In genomic region chr6:5143625-5144311, GRCh38 we compare ENCODE assay signal across 1 cellular context.
A peak's percentile ranks its signal among the peaks of the same experiment; 100 is the strongest.
TF ChIP-seq lines count a peak whose summit lies in the region.

No MANE protein-coding gene starts in this region.

TF ChIP-seq in K562, 482 proteins besides CTCF, POLR2A, EP300 and RAD21 (continued from another document and continues in another):
- no peak for TF ChIP-seq MGA (IDR thresholded peaks at IDR 0.05)
- no peak for TF ChIP-seq RFX5 (IDR thresholded peaks at IDR 0.05; ENCODE audit: low read depth, low read length)
- TF ChIP-seq ZNF57 (CRISPR knock-in tag; IDR thresholded peaks at IDR 0.05) = no peak
- no peak for TF ChIP-seq NRF1 (conservative IDR thresholded peaks at IDR 0.05 in 1 of 2, IDR thresholded peaks at IDR 0.05 in 1 of 2)
- TF ChIP-seq ARID2 (IDR thresholded peaks at IDR 0.05) = 0 out of 2 replicates have a peak, but pooled peaks have one; percentile 19
- TF ChIP-seq PKNOX1 (IDR thresholded peaks at IDR 0.05) = peak; percentile 8; the same call in 1 of the 2 replicates
- no peak for TF ChIP-seq ATF6 (CRISPR knock-in tag; IDR thresholded peaks at IDR 0.05)
- no peak for TF ChIP-seq L3MBTL2 (IDR thresholded peaks at IDR 0.05)
- no peak for TF ChIP-seq RFX1 (IDR thresholded peaks at IDR 0.05)
- no peak for TF ChIP-seq ETS1 (conservative IDR thresholded peaks at IDR 0.05; ENCODE audit: control insufficient read depth, low read depth, low read length)
- TF ChIP-seq PRPF4 (IDR thresholded peaks at IDR 0.05; ENCODE audit: insufficient read depth, low read depth, low read length, poor library complexity, severe bottlenecking) = no peak
- no peak for TF ChIP-seq CCAR2 (IDR thresholded peaks at IDR 0.05; ENCODE audit: low read depth, low read length)
- no peak for TF ChIP-seq RBFOX2 (IDR thresholded peaks at IDR 0.05; ENCODE audit: low read depth, low read length)
- TF ChIP-seq XRCC4 (IDR thresholded peaks at IDR 0.05; ENCODE audit: extremely low read depth, insufficient read depth, insufficient read length) = no peak
- TF ChIP-seq CLOCK (CRISPR knock-in tag; IDR thresholded peaks at IDR 0.05; ENCODE audit: borderline replicate concordance) = no peak
- no peak for TF ChIP-seq BHLHE40 (IDR thresholded peaks at IDR 0.05; ENCODE audit: low read length)
- no peak for TF ChIP-seq TCF15 (CRISPR knock-in tag; IDR thresholded peaks at IDR 0.05)
- TF ChIP-seq MTA2 (IDR thresholded peaks at IDR 0.05; ENCODE audit: low read depth) = no peak
- TF ChIP-seq PHB2 (IDR thresholded peaks at IDR 0.05; ENCODE audit: low read depth) = no peak
- TF ChIP-seq MEIS2 (IDR thresholded peaks at IDR 0.05; ENCODE audit: partially characterized antibody) = peak; percentile 49
- TF ChIP-seq GMEB1 (CRISPR knock-in tag; IDR thresholded peaks at IDR 0.05) = no peak
- no peak for TF ChIP-seq SIN3B (IDR thresholded peaks at IDR 0.05; ENCODE audit: low read depth)
- TF ChIP-seq ELF4 (CRISPR knock-in tag; IDR thresholded peaks at IDR 0.05) = no peak
- no peak for TF ChIP-seq FOSL1 (tag; conservative IDR thresholded peaks at IDR 0.05)
- TF ChIP-seq NUFIP1 (IDR thresholded peaks at IDR 0.05; ENCODE audit: partially characterized antibody) = no peak
- peak; percentile 93 for TF ChIP-seq DEAF1 (CRISPR knock-in tag; IDR thresholded peaks at IDR 0.05)
- TF ChIP-seq TRIM28 (IDR thresholded peaks at IDR 0.05) = no peak
- TF ChIP-seq XRCC5 (IDR thresholded peaks at IDR 0.05; ENCODE audit: low read depth, low read length) = peak; percentile 77
- no peak for TF ChIP-seq VEZF1 (CRISPR knock-in tag; IDR thresholded peaks at IDR 0.05)
